ENCODE assay signal across 8 cellular contexts in genomic region chr15:78065284-78065872, GRCh38. TPM values are rescaled to one million over a fixed set of nuclear protein-coding genes. Genes with fewer than 3 reads are reported as not detected.
A peak's percentile ranks its signal among the peaks of the same experiment; 100 is the strongest.
DNase-seq lines count a peak whose midpoint lies in the region; TF ChIP-seq lines count a peak whose summit lies in the region.

No MANE protein-coding gene starts in this region.

- H4K20me1 ChIP-seq in fibroblast of lung (ENCODE audit: control insufficient read depth, extremely low read depth, insufficient read depth, low read length) = no peaks in the 10 kb centered on the region

- H3K27me3 Mint-ChIP-seq in osteocyte (ENCODE audit: unreplicated experiment) = no peaks in the 10 kb centered on the region
- H3K27me3 Mint-ChIP-seq in CD14-positive monocyte (ENCODE audit: low read depth in 3 of 3) = no peaks in the 10 kb centered on the region

- DNase-seq in GOT3 (lab: John Stamatoyannopoulos, UW) = peak; percentile 28
- no peak for DNase-seq in SK-N-MC (ENCODE audit: low read depth, low spot score)
- DNase-seq in fibroblast of lung (ENCODE audit: low read depth in 2 of 2) = peak; percentile 99
- peak; percentile 87 for DNase-seq in osteocyte (ENCODE audit: extremely low spot score, unreplicated experiment)
- DNase-seq in occipital lobe (lab: John Stamatoyannopoulos, UW) = no peak
- no peak for DNase-seq in CD14-positive monocyte (ENCODE audit: low spot score)
- DNase-seq in NCI-H526 (lab: John Stamatoyannopoulos, UW) = no peak
- no peak for DNase-seq in activated CD4-positive, alpha-beta T cell treated with anti-CD3 and anti-CD28 coated beads for 4 hours

- H3K36me3 ChIP-seq in SK-N-MC (ENCODE audit: insufficient read depth, low read length) = peaks cover 9% of the 10 kb centered on the region; the same call in 1 of the 2 replicates
- H3K36me3 ChIP-seq in fibroblast of lung (ENCODE audit: control insufficient read depth, insufficient read depth, low read length) = no peaks in the 10 kb centered on the region

- no peak overlapping the region for H2AFZ ChIP-seq in fibroblast of lung (ENCODE audit: low read length)

- H3K4me1 Mint-ChIP-seq in osteocyte (ENCODE audit: unreplicated experiment) = peaks cover 11% of the 10 kb centered on the region
- peaks cover 10% of the 10 kb centered on the region for H3K4me1 Mint-ChIP-seq in CD14-positive monocyte

- H3K9ac ChIP-seq in SK-N-MC (ENCODE audit: insufficient read length) (no peak overlapping the region), fibroblast of lung (ENCODE audit: insufficient read depth, low read length) (peak overlapping the region; percentile 68)

- H3K4me3 Mint-ChIP-seq in osteocyte (ENCODE audit: unreplicated experiment) (peak overlapping the region; percentile 46), CD14-positive monocyte (no peak overlapping the region)

- TF ChIP-seq CTCF in fibroblast of lung (conservative IDR thresholded peaks at IDR 0.05 in 1 of 2, IDR thresholded peaks at IDR 0.05 in 1 of 2; ENCODE audit: low read depth in 1 of 2, low read length in 2 of 2) (no peak), osteocyte (IDR thresholded peaks at IDR 0.05) (no peak), CD14-positive monocyte (IDR thresholded peaks at IDR 0.05) (no peak)

- peak overlapping the region; percentile 77 for H3K4me2 ChIP-seq in fibroblast of lung (ENCODE audit: extremely low read depth, insufficient read depth, low read length)

- H3K27ac Mint-ChIP-seq in osteocyte (ENCODE audit: unreplicated experiment) = no peak overlapping the region
- peak overlapping the region in 1 of 7 donors; percentile 73 for H3K27ac Mint-ChIP-seq in CD14-positive monocyte

- H3K27me3 ChIP-seq in fibroblast of lung (ENCODE audit: control insufficient read depth, insufficient read depth, low read length) = no peaks in the 10 kb centered on the region

- no peaks in the 10 kb centered on the region for H3K9me3 Mint-ChIP-seq in osteocyte (ENCODE audit: unreplicated experiment)
- no peaks in the 10 kb centered on the region for H3K9me3 Mint-ChIP-seq in CD14-positive monocyte

- H3K36me3 Mint-ChIP-seq in osteocyte (ENCODE audit: unreplicated experiment) (no peaks in the 10 kb centered on the region), CD14-positive monocyte (peaks cover 1 to 3% of the 10 kb centered on the region in 2 donors)

- H3K27ac ChIP-seq in SK-N-MC (peak overlapping the region; percentile 63; the same call in 1 of the 2 replicates), fibroblast of lung (ENCODE audit: insufficient read depth, low read length) (peak overlapping the region; percentile 98)

- intact Hi-C loops in CD14-positive monocyte (cut with micrococcal nuclease) = loop anchor here in 1 of 2 donors (5.0 kb wide), 1 partner anchor 33 kb away; no protein-coding TSS in a partner anchor

- no peak overlapping the region for H3K4me3 ChIP-seq in SK-N-MC
- peak overlapping the region; percentile 11 to 22 (median 14) for H3K4me3 ChIP-seq in fibroblast of lung (replicated peaks in 1 of 4; ENCODE audit: control extremely low read depth in 1 of 4, insufficient read depth in 1 of 4, low read depth in 3 of 4, low read length in 4 of 4)

- H3K9me3 ChIP-seq in SK-N-MC (ENCODE audit: low read depth, low read length) = no peaks in the 10 kb centered on the region
- H3K9me3 ChIP-seq in fibroblast of lung (ENCODE audit: control insufficient read depth, insufficient read depth, low read depth, low read length) = no peaks in the 10 kb centered on the region

- H3K79me2 ChIP-seq in fibroblast of lung (ENCODE audit: control insufficient read depth, insufficient read depth, low read length) = peaks cover 67% of the 10 kb centered on the region

- H3K4me1 ChIP-seq in fibroblast of lung (ENCODE audit: control insufficient read depth, extremely low read depth, insufficient read depth, low read length) = peaks cover 60% of the 10 kb centered on the region

RNA-seq across cellular contexts. Expression of gene TBC1D2B, which starts 12.1 kb away (rescaled TPM):
- total RNA-seq in fibroblast of lung (73.3 and 75.5 TPM in 2 replicates), osteocyte (65.5 and 69.3 TPM in 2 replicates), occipital lobe (12.3 TPM)
- polyA plus RNA-seq in fibroblast of lung (28.4 and 49.4 TPM in 2 replicates), CD14-positive monocyte (1 to 10 TPM; 5.9 to 6.2 TPM)
- polyA plus RNA-seq in fibroblast of lung (2012) = 21.9 and 37.5 TPM in 2 replicates
- 30.3 and 55.1 TPM in 2 replicates for polyA minus RNA-seq in fibroblast of lung (ENCODE audit: low replicate concordance)

RNA-seq across cellular contexts. Expression of gene SH2D7, which starts 27.0 kb away (rescaled TPM):
- total RNA-seq in fibroblast of lung = not detected in 2 replicates
- polyA plus RNA-seq in fibroblast of lung = 0.03 TPM in 1 of 2 replicates, not detected in the other
- polyA plus RNA-seq in fibroblast of lung (2012) = 0.07 TPM in 1 of 2 replicates, not detected in the other
- not detected in 2 replicates for polyA minus RNA-seq in fibroblast of lung (ENCODE audit: low replicate concordance)
- total RNA-seq in osteocyte = not detected in 2 replicates
- total RNA-seq in occipital lobe = not detected
- not detected for polyA plus RNA-seq in CD14-positive monocyte

Comparison
In these comparisons a context has a peak if more than half of its experiments do, and no peak if none do; other contexts are left out.
1. DNase-seq: peak in GOT3 (single experiment), fibroblast of lung (2 of 2) and osteocyte (single experiment); none in SK-N-MC (single experiment), occipital lobe (single experiment), CD14-positive monocyte (single experiment), NCI-H526 (0 of 2) and activated CD4-positive, alpha-beta T cell treated with anti-CD3 and anti-CD28 coated beads for 4 hours (0 of 2).